8 cellular contexts compared by ENCODE assay signal in genomic region chr3:46692566-46692983, GRCh38. TPM values are rescaled to one million over a fixed set of nuclear protein-coding genes. Genes with fewer than 3 reads are reported as not detected.
DNase-seq lines count a peak whose midpoint lies in the region; ATAC-seq and TF ChIP-seq lines count a peak whose summit lies in the region.

No MANE protein-coding gene starts in this region.

- TF ChIP-seq CTCF in DOHH2 (IDR thresholded peaks at IDR 0.05; ENCODE audit: low read depth, low read length, poor library complexity, severe bottlenecking) (no peak), PC-3 (conservative IDR thresholded peaks at IDR 0.05; ENCODE audit: low read depth, low read length) (no peak), fibroblast of pulmonary artery (IDR thresholded peaks at IDR 0.05; ENCODE audit: low read length, missing control alignments) (no peak)

- CTCF ChIA-PET in PC-3 (lab: Charles Lee), result no interaction called here

- H2BK12ac ChIP-seq in trophoblast cell (ENCODE audit: low read length), result no peak overlapping the region

- intact Hi-C loops in PC-3 (cut with micrococcal nuclease), result loop anchor here (5.0 kb wide), 1 partner anchor 285 kb away; the partner anchor contains the start of genes CCR5AS and CCRL2

- peak overlapping the region; percentile 82 for H4K8ac ChIP-seq in trophoblast cell (ENCODE audit: low read depth, low read length)

- no peak overlapping the region for H3K4ac ChIP-seq in trophoblast cell (ENCODE audit: low read depth, low read length)

- H3K27ac ChIP-seq in DOHH2 (ENCODE audit: low read depth, low read length), result no peak overlapping the region
- peak overlapping the region; percentile 88 for H3K27ac ChIP-seq in PC-3 (ENCODE audit: low read length)
- H3K27ac ChIP-seq in trophoblast cell (ENCODE audit: low read depth, low read length), result peak overlapping the region; percentile 60

- peaks cover 11% of the 10 kb centered on the region for H3K79me1 ChIP-seq in trophoblast cell (ENCODE audit: low read length)

- H3K27me3 ChIP-seq in DOHH2 (ENCODE audit: control insufficient read depth, low read length) (peaks cover 22% of the 10 kb centered on the region), PC-3 (ENCODE audit: low read length) (no peaks in the 10 kb centered on the region), trophoblast cell (ENCODE audit: insufficient read depth, low read length) (no peaks in the 10 kb centered on the region)

- peak overlapping the region; percentile 80 for H2AFZ ChIP-seq in PC-3 (ENCODE audit: low read length)
- no peak overlapping the region for H2AFZ ChIP-seq in trophoblast cell (ENCODE audit: insufficient read depth, low read length, poor library complexity)

- ATAC-seq in PC-3 (peak; percentile 72), HG02870 (IDR thresholded peaks at IDR 0.05; ENCODE audit: unreplicated experiment) (no peak)

- H3K36me3 ChIP-seq in DOHH2 (ENCODE audit: control insufficient read depth, low read length) (no peaks in the 10 kb centered on the region), PC-3 (ENCODE audit: low read depth, low read length) (no peaks in the 10 kb centered on the region), trophoblast cell (ENCODE audit: control insufficient read depth in 1 of 2, insufficient read depth in 2 of 2, low read length in 2 of 2) (peaks cover 2 to 5% of the 10 kb centered on the region in 2 experiments)

- H4K12ac ChIP-seq in trophoblast cell (ENCODE audit: low read depth, low read length), result no peak overlapping the region

- H3K9ac ChIP-seq in PC-3 (ENCODE audit: low read length), result peak overlapping the region; percentile 85
- H3K9ac ChIP-seq in trophoblast cell (ENCODE audit: low read length), result no peak overlapping the region

- no peak overlapping the region for H3K14ac ChIP-seq in trophoblast cell (ENCODE audit: low read length)

- H3K4me2 ChIP-seq in DOHH2 (ENCODE audit: low read length) (peak overlapping the region; percentile 69), PC-3 (ENCODE audit: low read length) (peak overlapping the region; percentile 98), trophoblast cell (ENCODE audit: low read length) (peak overlapping the region; percentile 96)

- peak overlapping the region; percentile 71 for H2BK5ac ChIP-seq in trophoblast cell (ENCODE audit: low read depth, low read length, poor library complexity)

- H3K79me2 ChIP-seq in DOHH2 (ENCODE audit: control insufficient read depth, low read length), result no peaks in the 10 kb centered on the region
- H3K79me2 ChIP-seq in PC-3 (ENCODE audit: low read length), result peaks cover 8% of the 10 kb centered on the region
- peaks cover 5% of the 10 kb centered on the region for H3K79me2 ChIP-seq in trophoblast cell (ENCODE audit: control insufficient read depth, insufficient read depth, low read length, poor library complexity)

- H3F3A ChIP-seq in DOHH2 (ENCODE audit: control insufficient read depth, insufficient read depth) (no peaks in the 10 kb centered on the region), PC-3 (ENCODE audit: low read length, unreplicated experiment) (no peaks in the 10 kb centered on the region)

- no peak overlapping the region for H2AK5ac ChIP-seq in trophoblast cell (ENCODE audit: low read length)

- H2BK120ac ChIP-seq in trophoblast cell (ENCODE audit: insufficient read depth, low read length, poor library complexity), result no peak overlapping the region

- no peak overlapping the region for H3K18ac ChIP-seq in trophoblast cell (ENCODE audit: low read length)

- H3K4me3 ChIP-seq in DOHH2 (ENCODE audit: low read length) (0 out of 2 replicates have a peak overlapping the region, but pooled peaks have one; percentile 63), PC-3 (ENCODE audit: low read length) (peak overlapping the region; percentile 82), fibroblast of pulmonary artery (replicated peaks; ENCODE audit: low read depth, low read length) (peak overlapping the region; percentile 59), trophoblast cell (ENCODE audit: low read depth, low read length) (peak overlapping the region; percentile 72)

- no CpG with 5 or more reads among the region's 10 CpGs for WGBS in trophoblast cell (ENCODE audit: extremely low coverage, insufficient coverage, insufficient read length)

- H3K4me1 ChIP-seq in DOHH2 (ENCODE audit: control insufficient read depth, low read length) (peaks cover 29% of the 10 kb centered on the region), PC-3 (ENCODE audit: insufficient read depth, low read length) (peaks cover 33% of the 10 kb centered on the region), trophoblast cell (ENCODE audit: control insufficient read depth in 1 of 2, insufficient read depth in 2 of 2, low read length in 2 of 2) (peaks cover 12 to 23% of the 10 kb centered on the region in 2 experiments)

- no TSS peak for BruUV-seq in PC-3 (replicated peaks; lab: Mats Ljungman, UMichigan)

- peak overlapping the region; percentile 76 for H4K91ac ChIP-seq in trophoblast cell (ENCODE audit: low read depth, low read length)

- POLR2A ChIA-PET in PC-3 (lab: Charles Lee; ENCODE audit: unreplicated experiment), result no interaction called here

- H3K9me3 ChIP-seq in DOHH2 (ENCODE audit: control insufficient read depth, insufficient read depth, low read length) (no peaks in the 10 kb centered on the region), PC-3 (ENCODE audit: low read length) (no peaks in the 10 kb centered on the region), trophoblast cell (ENCODE audit: insufficient read depth, low read depth, low read length) (peaks cover 2% of the 10 kb centered on the region)

- H4K20me1 ChIP-seq in DOHH2 (ENCODE audit: control insufficient read depth, insufficient read depth, low read depth, low read length) (no peaks in the 10 kb centered on the region), PC-3 (ENCODE audit: low read length) (no peaks in the 10 kb centered on the region)

- DNase-seq in PC-3 (peak; percentile 91), fibroblast of pulmonary artery (ENCODE audit: low read depth) (no peak), trophoblast cell (peak; percentile 96 to 99), NCI-H187 treated with DMSO at 0.1 percent for 48 hours (lab: John Stamatoyannopoulos, UW) (no peak), NCI-H1930 (lab: John Stamatoyannopoulos, UW) (no peak), anterior cingulate cortex (lab: John Stamatoyannopoulos, UW) (no peak)

- H3K23ac ChIP-seq in trophoblast cell (ENCODE audit: low read length), result no peak overlapping the region

- H3K9me2 ChIP-seq in DOHH2 (replicated peaks; ENCODE audit: control insufficient read depth, low read length), result no peaks in the 10 kb centered on the region
- H3K9me2 ChIP-seq in PC-3 (replicated peaks; ENCODE audit: low read length), result no peaks in the 10 kb centered on the region

RNA-seq across cellular contexts. Expression of gene ALS2CL, which starts 0.9 kb away (rescaled TPM):
- total RNA-seq in PC-3 (2014; rRNA removed), result 30.1 and 36.3 TPM in 2 replicates
- 11.3 and 13.5 TPM in 2 replicates for polyA plus RNA-seq in trophoblast cell (2013)

RNA-seq across cellular contexts. Expression of gene TMIE, which starts 8.6 kb away (rescaled TPM):
- total RNA-seq in PC-3 (2014; rRNA removed), result 0.52 and 0.66 TPM in 2 replicates
- polyA plus RNA-seq in trophoblast cell (2013), result 0.07 TPM in 2 replicates

RNA-seq across cellular contexts. Expression of gene PRSS50, which starts 25.1 kb away (rescaled TPM):
- total RNA-seq in PC-3 (2014; rRNA removed), result not detected in 2 replicates
- 0.07 and 0.16 TPM in 2 replicates for polyA plus RNA-seq in trophoblast cell (2013)

Comparison
In these comparisons a context has a peak if more than half of its experiments do, and no peak if none do; other contexts are left out.
1. DNase-seq: peak in PC-3 (single experiment) and trophoblast cell (2 of 2); none in fibroblast of pulmonary artery (single experiment), NCI-H187 treated with DMSO at 0.1 percent for 48 hours (single experiment), NCI-H1930 (0 of 2) and anterior cingulate cortex (0 of 58).
2. Peak in every context shown above with its lines, with median percentiles within 50 percentile points of each other: H3K4me2 ChIP-seq and H3K4me3 ChIP-seq.